ENCODE assay signal across 27 cellular contexts in genomic region chr5:124259017-124259416, GRCh38.
"Had no signal": no experiment of that assay in that cellular context is flagged by ENCODE, and none has a peak within 500 bp of the region (broad histone marks: within the 10 kb centered on the region; RNA-seq: fewer than 3 reads in every experiment).

No MANE protein-coding gene starts in this region.

- H3K36me3 ChIP-seq: esophagus squamous epithelium, heart right ventricle, lower lobe of right lung, prostate gland, right atrium auricular region, sigmoid colon, stomach, tibial artery, upper lobe of right lung, uterus had no signal

- H3K4me3 ChIP-seq: coronary artery, esophagus squamous epithelium, heart right ventricle, lower lobe of right lung, mucosa of descending colon, prostate gland, right atrium auricular region, sigmoid colon, stomach, testis, tibial artery, upper lobe of right lung, uterus had no signal

- H3K4me3 Mint-ChIP-seq: naive B cell; natural killer cell treated with Interleukin-12 subunit alpha and Interleukin-12 subunit beta and Interleukin-15 and Interleukin-18, amount 100 ng/mL, for 72 hours; stimulated activated effector memory CD8-positive, alpha-beta T cell treated with anti-CD3 and anti-CD28 coated beads, Interleukin-12 subunit alpha, Interleukin-12 subunit beta, amount 100 ng/mL, for 72 hours had no signal

- DNase-seq: dermis blood vessel endothelial cell; effector memory CD4-positive, alpha-beta T cell; erythroblast; esophagus squamous epithelium; foreskin melanocyte; glutamatergic neuron; heart right ventricle; hippocampal formation; left ventricle myocardium superior; lower lobe of right lung; mucosa of descending colon; naive B cell; nucleus accumbens; sigmoid colon; stimulated activated CD4-positive, alpha-beta T cell treated with anti-CD3 and anti-CD28 coated beads, Interleukin-2, amount 100 ng/mL, for 24 hours; stimulated activated CD4-positive, alpha-beta T cell treated with anti-CD3 and anti-CD28 coated beads, Interleukin-4, amount 100 ng/mL, for 24 hours; stimulated activated naive CD4-positive, alpha-beta T cell treated with Interleukin-2 at 50 U/mL for 16 hours; stomach; testis; tibial artery; upper lobe of right lung; uterus had no signal

- H3K4me1 ChIP-seq: testis had no signal

- ATAC-seq: heart right ventricle; left ventricle myocardium superior; lower lobe of right lung; mucosa of descending colon; natural killer cell treated with Interleukin-12 subunit alpha and Interleukin-12 subunit beta and Interleukin-15 and Interleukin-18, amount 100 ng/mL, for 72 hours; stimulated activated effector memory CD8-positive, alpha-beta T cell treated with anti-CD3 and anti-CD28 coated beads, Interleukin-12 subunit alpha, Interleukin-12 subunit beta, amount 100 ng/mL, for 72 hours; upper lobe of right lung had no signal

- H3K27me3 ChIP-seq: heart right ventricle, right atrium auricular region, sigmoid colon, stomach, testis, tibial artery, upper lobe of right lung, uterus had no signal

- H3K36me3 Mint-ChIP-seq: stimulated activated effector memory CD8-positive, alpha-beta T cell treated with anti-CD3 and anti-CD28 coated beads, Interleukin-12 subunit alpha, Interleukin-12 subunit beta, amount 100 ng/mL, for 72 hours had no signal

- H3K27ac ChIP-seq: coronary artery, esophagus squamous epithelium, heart right ventricle, lower lobe of right lung, prostate gland, right atrium auricular region, sigmoid colon, stomach, testis, tibial artery, upper lobe of right lung, uterus had no signal

- H3K27me3 Mint-ChIP-seq: naive B cell; natural killer cell treated with Interleukin-12 subunit alpha and Interleukin-12 subunit beta and Interleukin-15 and Interleukin-18, amount 100 ng/mL, for 72 hours had no signal

- H3K9me3 ChIP-seq: esophagus squamous epithelium, mucosa of descending colon, prostate gland, right atrium auricular region, sigmoid colon, stomach, testis, tibial artery, upper lobe of right lung, uterus had no signal

- H3K4me1 Mint-ChIP-seq: naive B cell; stimulated activated effector memory CD8-positive, alpha-beta T cell treated with anti-CD3 and anti-CD28 coated beads, Interleukin-12 subunit alpha, Interleukin-12 subunit beta, amount 100 ng/mL, for 72 hours had no signal

- H3K27ac Mint-ChIP-seq: naive B cell; natural killer cell treated with Interleukin-12 subunit alpha and Interleukin-12 subunit beta and Interleukin-15 and Interleukin-18, amount 100 ng/mL, for 72 hours; stimulated activated effector memory CD8-positive, alpha-beta T cell treated with anti-CD3 and anti-CD28 coated beads, Interleukin-12 subunit alpha, Interleukin-12 subunit beta, amount 100 ng/mL, for 72 hours had no signal
